ENCODE assay signal across 8 cellular contexts in genomic region chr16:11677959-11678881, GRCh38. TPM values are rescaled to one million over a fixed set of nuclear protein-coding genes. Genes with fewer than 3 reads are reported as not detected.
DNase-seq lines count a peak whose midpoint lies in the region; ATAC-seq and TF ChIP-seq lines count a peak whose summit lies in the region.

No MANE protein-coding gene starts in this region.

- peak overlapping the region; percentile 82 for H3K27ac Mint-ChIP-seq in CD4-positive, alpha-beta T cell
- H3K27ac Mint-ChIP-seq in central memory CD8-positive, alpha-beta T cell (ENCODE audit: low read depth) = peak overlapping the region; percentile 62

- peaks cover 19% of the 10 kb centered on the region for H3K79me1 ChIP-seq in neuronal stem cell (ENCODE audit: low read depth, low read length)

- H3K4me3 ChIP-seq in HEK293 (ENCODE audit: low read depth, low read length) = no peak overlapping the region
- H3K4me3 ChIP-seq in neuronal stem cell (ENCODE audit: low read length in 2 of 2) = no peak overlapping the region

- no peak for DNase-seq in CD4-positive, alpha-beta T cell
- DNase-seq in central memory CD8-positive, alpha-beta T cell (ENCODE audit: low spot score in 2 of 2) = no peak
- DNase-seq in neuronal stem cell (ENCODE audit: low spot score) = no peak
- DNase-seq in NCI-H1092 treated with DMSO at 0.1 percent for 48 hours (lab: John Stamatoyannopoulos, UW) = no peak
- DNase-seq in NCI-H69 (lab: John Stamatoyannopoulos, UW) = no peak
- DNase-seq in LoVo (ENCODE audit: low spot score) = no peak
- no peak for DNase-seq in D341Med (ENCODE audit: low spot score)

- intact Hi-C loops in CD4-positive, alpha-beta T cell (cut with DNase I, micrococcal nuclease) = no loop called here

- H3K23ac ChIP-seq in neuronal stem cell (ENCODE audit: low read depth, low read length, poor library complexity) = no peak overlapping the region

- no peak overlapping the region for H2BK15ac ChIP-seq in neuronal stem cell (ENCODE audit: low read length)

- no peaks in the 10 kb centered on the region for H3K9me3 ChIP-seq in CD4-positive, alpha-beta T cell (ENCODE audit: control insufficient read depth, low read length)
- H3K9me3 ChIP-seq in HEK293 (ENCODE audit: control insufficient read depth, insufficient read depth, low read depth, low read length) (no peaks in the 10 kb centered on the region), neuronal stem cell (replicated peaks in 1 of 2; ENCODE audit: control insufficient read depth in 2 of 2, insufficient read depth in 1 of 2, low read depth in 1 of 2, low read length in 2 of 2) (peaks cover 0 to 2% of the 10 kb centered on the region in 2 donors)

- peak overlapping the region; percentile 7 for H3K9ac ChIP-seq in neuronal stem cell (ENCODE audit: low read depth, low read length, poor library complexity)

- H3K4me1 Mint-ChIP-seq in CD4-positive, alpha-beta T cell (ENCODE audit: low read depth) = peaks cover 92% of the 10 kb centered on the region
- peaks cover 39% of the 10 kb centered on the region for H3K4me1 Mint-ChIP-seq in central memory CD8-positive, alpha-beta T cell

- H2BK5ac ChIP-seq in neuronal stem cell (ENCODE audit: low read length) = no peak overlapping the region

- H3K36me3 ChIP-seq in HEK293 (ENCODE audit: control insufficient read depth in 2 of 2, insufficient read depth in 1 of 2, low read length in 2 of 2) = peaks cover 0 to 74% of the 10 kb centered on the region in 2 experiments; a peak in 1 of 3 replicates
- peaks cover 36 to 98% of the 10 kb centered on the region in 2 donors for H3K36me3 ChIP-seq in neuronal stem cell (replicated peaks in 1 of 2; ENCODE audit: control insufficient read depth in 2 of 2, insufficient read depth in 2 of 2, low read length in 2 of 2)

- no peak overlapping the region for H3K18ac ChIP-seq in neuronal stem cell (ENCODE audit: low read length)

- no peak overlapping the region for H3K4me2 ChIP-seq in neuronal stem cell (ENCODE audit: insufficient read depth, low read length, poor library complexity, severe bottlenecking)

- peaks cover 6% of the 10 kb centered on the region for H3K4me1 ChIP-seq in HEK293 (ENCODE audit: control insufficient read depth, insufficient read depth, low read length)
- H3K4me1 ChIP-seq in neuronal stem cell (ENCODE audit: control insufficient read depth in 2 of 2, insufficient read depth in 1 of 2, low read depth in 1 of 2, low read length in 2 of 2) = peaks cover 0 to 2% of the 10 kb centered on the region in 2 donors

- no peak for TF ChIP-seq CTCF in CD4-positive, alpha-beta T cell (IDR thresholded peaks at IDR 0.05)
- TF ChIP-seq CTCF in HEK293 (tag by site-specific recombination; IDR thresholded peaks at IDR 0.05) = no peak

- no peak overlapping the region for H3K4ac ChIP-seq in neuronal stem cell (ENCODE audit: low read length)

- WGBS in neuronal stem cell (ENCODE audit: extremely low coverage in 2 of 2, insufficient read length in 2 of 2, insufficient replicate concordance in 1 of 2), 2 donors = no CpG with 5 or more reads among the region's 18 CpGs

- no peak overlapping the region for H2BK120ac ChIP-seq in neuronal stem cell (ENCODE audit: low read depth, low read length)

- no peak overlapping the region for H2AFZ ChIP-seq in neuronal stem cell (ENCODE audit: low read length)

- peaks cover 88% of the 10 kb centered on the region for H3K36me3 Mint-ChIP-seq in CD4-positive, alpha-beta T cell (ENCODE audit: low read depth)
- H3K36me3 Mint-ChIP-seq in central memory CD8-positive, alpha-beta T cell (ENCODE audit: insufficient read depth) = peaks cover 37% of the 10 kb centered on the region

- H2AK5ac ChIP-seq in neuronal stem cell (ENCODE audit: low read depth, low read length) = no peak overlapping the region

- no peaks in the 10 kb centered on the region for H3K9me3 Mint-ChIP-seq in CD4-positive, alpha-beta T cell
- H3K9me3 Mint-ChIP-seq in central memory CD8-positive, alpha-beta T cell = no peaks in the 10 kb centered on the region

- no peak overlapping the region for H3K27ac ChIP-seq in CD4-positive, alpha-beta T cell (ENCODE audit: low read depth, low read length)
- no peak overlapping the region for H3K27ac ChIP-seq in HEK293 (ENCODE audit: extremely low read depth, low read depth, low read length)
- no peak overlapping the region for H3K27ac ChIP-seq in neuronal stem cell (replicated peaks; ENCODE audit: low read length)

- no peak overlapping the region for H2BK12ac ChIP-seq in neuronal stem cell (ENCODE audit: low read length)

- CTCF ChIA-PET in CD4-positive, alpha-beta T cell (lab: Charles Lee) = interaction anchor here (1.3 kb wide), 1 partner anchor 146 kb away, joined by 3 read pairs; no protein-coding TSS in a partner anchor
- CTCF ChIA-PET in HEK293 (lab: Yijun Ruan, JAX) = interaction anchor here (0.7 to 2.1 kb wide), 3 partner anchors 12 to 238 kb away, joined by 3 to 6 read pairs (median 5); partner anchors contain the start of gene GSPT1

- H4K8ac ChIP-seq in neuronal stem cell (ENCODE audit: low read depth, low read length) = no peak overlapping the region

- H4K91ac ChIP-seq in neuronal stem cell (ENCODE audit: low read depth, low read length, poor library complexity) = no peak overlapping the region

- ATAC-seq in CD4-positive, alpha-beta T cell (ENCODE audit: poor library complexity) = no peak
- ATAC-seq in central memory CD8-positive, alpha-beta T cell (replicated peaks; ENCODE audit: extremely low read depth, poor library complexity, severe bottlenecking) = no peak

- H3K27me3 ChIP-seq in CD4-positive, alpha-beta T cell (ENCODE audit: control insufficient read depth, insufficient read depth, low read length) = no peaks in the 10 kb centered on the region
- H3K27me3 ChIP-seq in neuronal stem cell (ENCODE audit: control insufficient read depth in 3 of 3, insufficient read depth in 3 of 3, low read depth in 1 of 3, low read length in 3 of 3) = no peaks in the 10 kb centered on the region

- no peak overlapping the region for H3K14ac ChIP-seq in neuronal stem cell (ENCODE audit: low read length)

- POLR2A ChIA-PET in CD4-positive, alpha-beta T cell (lab: Charles Lee) = interaction anchor here (1.0 to 1.1 kb wide), 3 partner anchors 9 to 64 kb away, joined by 3 to 5 read pairs (median 3); partner anchors contain the start of gene TXNDC11
- POLR2A ChIA-PET in HEK293 (lab: Yijun Ruan, JAX) = interaction anchor here (1.6 kb wide), 1 partner anchor 64 kb away, joined by 4 read pairs; the partner anchor contains the start of gene TXNDC11

- H3K27me3 Mint-ChIP-seq in CD4-positive, alpha-beta T cell = no peaks in the 10 kb centered on the region
- H3K27me3 Mint-ChIP-seq in central memory CD8-positive, alpha-beta T cell = no peaks in the 10 kb centered on the region

- H3K4me3 Mint-ChIP-seq in CD4-positive, alpha-beta T cell = peak overlapping the region; percentile 11
- no peak overlapping the region for H3K4me3 Mint-ChIP-seq in central memory CD8-positive, alpha-beta T cell

TF ChIP-seq in HEK293, 187 proteins besides CTCF, POLR2A, EP300 and RAD21:
- TF ChIP-seq PRDM1 (tag by site-specific recombination; IDR thresholded peaks at IDR 0.05) = peak; percentile 53; the same call in 1 of the 2 replicates
- TF ChIP-seq OVOL3 (tag by site-specific recombination; IDR thresholded peaks at IDR 0.05) = no peak
- TF ChIP-seq ZNF248 (tag by site-specific recombination; IDR thresholded peaks at IDR 0.05) = no peak
- no peak for TF ChIP-seq ZNF354C (tag by site-specific recombination; IDR thresholded peaks at IDR 0.05; ENCODE audit: borderline replicate concordance, low read depth)

RNA-seq across cellular contexts. Expression of gene SNN, which starts 10.0 kb away (rescaled TPM):
- 10 to 100 TPM; 76.3 to 79.7 TPM for total RNA-seq in CD4-positive, alpha-beta T cell
- polyA plus RNA-seq in neuronal stem cell (2013, experiment 1 of 2) = 84.2 TPM
- 83.6 TPM for polyA plus RNA-seq in neuronal stem cell (2013, experiment 2 of 2)
